Comparison of ENCODE assay signal across 1 cellular context in genomic region chr4:10173039-10173753, GRCh38.
TF ChIP-seq lines count a peak whose summit lies in the region.

No MANE protein-coding gene starts in this region.

TF ChIP-seq in IMR-90, 13 proteins besides CTCF, POLR2A, EP300 and RAD21:
- TF ChIP-seq NFE2L2 (IDR thresholded peaks at IDR 0.05; ENCODE audit: low read depth, low read length) = peak; percentile 60; the same call in 1 of the 2 replicates
- no peak for TF ChIP-seq CHD1 (IDR thresholded peaks at IDR 0.05; ENCODE audit: low read depth, low read length)
